ENCODE assay signal across 8 cellular contexts in genomic region chr13:76887070-76887563, GRCh38. TPM values are rescaled to one million over a fixed set of nuclear protein-coding genes. Genes with fewer than 3 reads are reported as not detected.
DNase-seq lines count a peak whose midpoint lies in the region; ATAC-seq, FAIRE-seq and TF ChIP-seq lines count a peak whose summit lies in the region.

No MANE protein-coding gene starts in this region.

- no peak for DNase-seq in GM12892 (ENCODE audit: insufficient read length)
- no peak for DNase-seq in activated B cell treated with CpG ODN at 0.5 μM for 24 hours
- peak; percentile 34 for DNase-seq in Right ventricle myocardium superior
- no peak for DNase-seq in prostate gland (ENCODE audit: low spot score)
- DNase-seq in NCI-H2029 (lab: John Stamatoyannopoulos, UW) = no peak
- DNase-seq in hypothalamus (lab: John Stamatoyannopoulos, UW) = no peak
- DNase-seq in glomerular visceral epithelial cell (ENCODE audit: extremely low spot score) = no peak

- CTCF ChIA-PET in activated B cell treated with CpG ODN at 0.5 μM for 24 hours (lab: Charles Lee) = interaction anchor here (3.4 to 3.7 kb wide), 2 partner anchors 17 to 1011 kb away, joined by 12 read pairs; no protein-coding TSS in a partner anchor

- H3K9me3 ChIP-seq in prostate gland = no peaks in the 10 kb centered on the region

- POLR2A ChIA-PET in activated B cell treated with CpG ODN at 0.5 μM for 24 hours (lab: Charles Lee) = interaction anchor here (0.6 to 2.7 kb wide), 5 partner anchors 17 to 809 kb away, joined by 3 to 12 read pairs (median 4); partner anchors contain the start of genes CLN5 and FBXL3

- FAIRE-seq in GM12892 (lab: Jason Lieb, UNC) = peak; percentile 27

- peaks cover 3% of the 10 kb centered on the region for H3K27me3 ChIP-seq in prostate gland (replicated peaks; ENCODE audit: insufficient read depth)

- H3K4me1 ChIP-seq in prostate gland (replicated peaks) = no peaks in the 10 kb centered on the region

- no peak for ATAC-seq in activated B cell treated with CpG ODN at 0.5 μM for 24 hours (ENCODE audit: low read depth)
- ATAC-seq in Right ventricle myocardium superior (ENCODE audit: poor library complexity) = peak; percentile 1
- no peak for ATAC-seq in GM18511 (IDR thresholded peaks at IDR 0.05; ENCODE audit: unreplicated experiment)

- no peak for TF ChIP-seq POLR2A in GM12892 (IDR thresholded peaks at IDR 0.05; ENCODE audit: low read depth, low read length)
- no peak for TF ChIP-seq POLR2A in prostate gland (IDR thresholded peaks at IDR 0.05)

- 8% methylated on average over 20 of the region's 20 CpGs for WGBS in prostate gland

- H3K36me3 ChIP-seq in prostate gland = no peaks in the 10 kb centered on the region

- peak overlapping the region; percentile 87 for H3K4me3 Mint-ChIP-seq in activated B cell treated with CpG ODN at 0.5 μM for 24 hours

- H3K27ac ChIP-seq in prostate gland = peak overlapping the region; percentile 69 to 74

- no peak for TF ChIP-seq CTCF in activated B cell treated with CpG ODN at 0.5 μM for 24 hours (IDR thresholded peaks at IDR 0.05)
- no peak for TF ChIP-seq CTCF in prostate gland (IDR thresholded peaks at IDR 0.05)

- H3K27me3 Mint-ChIP-seq in activated B cell treated with CpG ODN at 0.5 μM for 24 hours = no peaks in the 10 kb centered on the region

- H3K4me1 Mint-ChIP-seq in activated B cell treated with CpG ODN at 0.5 μM for 24 hours = peaks cover 22% of the 10 kb centered on the region

- H3K9me3 Mint-ChIP-seq in activated B cell treated with CpG ODN at 0.5 μM for 24 hours = no peaks in the 10 kb centered on the region

- peak overlapping the region; percentile 72 for H3K27ac Mint-ChIP-seq in activated B cell treated with CpG ODN at 0.5 μM for 24 hours

- H3K4me3 ChIP-seq in prostate gland = peak overlapping the region; percentile 53 to 54

- intact Hi-C loops in activated B cell treated with CpG ODN at 0.5 μM for 24 hours (cut with micrococcal nuclease) (loop anchor here (2.0 to 10.0 kb wide), 6 partner anchors 65 to 1718 kb away; partner anchors contain the start of genes LMO7, POU4F1 and UCHL3), Right ventricle myocardium superior (cut with DNase I) (no loop called here), prostate gland (cut with DNase I) (loop anchor here (5.0 kb wide), 1 partner anchor 220 kb away; no protein-coding TSS in a partner anchor)

- H3K36me3 Mint-ChIP-seq in activated B cell treated with CpG ODN at 0.5 μM for 24 hours (ENCODE audit: low read depth) = peaks cover 2% of the 10 kb centered on the region

RNA-seq across cellular contexts. Expression of gene KCTD12, which starts 0.9 kb away (rescaled TPM):
- 7.1 TPM for polyA plus RNA-seq in GM12892 (2012; ENCODE audit: missing spikeins)
- 4.5 and 5.5 TPM in 2 replicates for total RNA-seq in activated B cell treated with CpG ODN at 0.5 μM for 24 hours
- total RNA-seq in Right ventricle myocardium superior = 34.7 TPM
- total RNA-seq in prostate gland = 100 to 1,000 TPM in 1 of 2 donors, 10 to 100 TPM in 1; 21.5 to 111 TPM
